13 cellular contexts compared by ENCODE assay signal in the genomic region with DNA sequence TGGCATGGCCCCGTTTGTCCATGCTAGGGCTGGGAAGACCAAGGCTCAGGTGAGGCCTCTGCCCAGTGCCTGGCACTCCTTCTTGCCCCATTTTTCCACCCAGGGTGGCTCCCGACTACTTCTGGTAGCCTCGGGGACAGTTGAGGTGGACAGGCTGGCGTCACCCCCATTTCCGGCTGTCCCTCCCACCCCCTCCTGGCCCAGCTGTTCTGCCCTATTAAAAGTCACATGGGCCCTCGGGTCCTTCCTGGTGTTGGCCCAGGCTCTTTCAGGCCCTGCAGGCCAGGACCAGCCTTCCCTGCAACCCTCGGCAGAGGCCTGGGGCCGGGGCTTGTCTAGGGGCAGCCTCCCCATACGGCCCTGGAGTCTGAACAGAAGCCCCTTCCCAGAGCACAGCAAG. TPM values are rescaled to one million over a fixed set of nuclear protein-coding genes. Genes with fewer than 3 reads are reported as not detected.
A peak's percentile ranks its signal among the peaks of the same experiment; 100 is the strongest.
DNase-seq lines count a peak whose midpoint lies in the region; ATAC-seq and TF ChIP-seq lines count a peak whose summit lies in the region.
"Had no signal": no experiment of that assay in that cellular context is flagged by ENCODE, and none has a peak within 500 bp of the region (broad histone marks: within the 10 kb centered on the region; RNA-seq: fewer than 3 reads in every experiment).

No MANE protein-coding gene starts in this region.

- H3K27ac ChIP-seq in breast epithelium (peak overlapping the region; percentile 73 to 85), neuronal stem cell (replicated peaks; ENCODE audit: low read length) (peak overlapping the region; percentile 61), uterus (peak overlapping the region; percentile 84 to 91)
- H3K27ac ChIP-seq: colonic mucosa had no signal

- H3K9me3 Mint-ChIP-seq in MCF 10A (ENCODE audit: unreplicated experiment), result no peaks in the 10 kb centered on the region
- no peaks in the 10 kb centered on the region for H3K9me3 Mint-ChIP-seq in effector memory CD8-positive, alpha-beta T cell
- H3K9me3 Mint-ChIP-seq in activated naive CD8-positive, alpha-beta T cell treated with anti-CD3 and anti-CD28 coated beads, Interleukin-2, amount 50 U/mL, for 24 hours, result no peaks in the 10 kb centered on the region
- H3K9me3 Mint-ChIP-seq: activated T-helper 1 cell treated with anti-CD3 and anti-CD28 coated beads, Interleukin-12 subunit alpha, Interleukin-12 subunit beta, Interleukin-2, Interleukin-4 antibody, amounts not matched to agents 30 ng/mL and 10 ng/mL and 1 ng/mL, durations not matched to agents 14 hours and 24 hours and 36 hours had no signal

- H3K23ac ChIP-seq in neuronal stem cell (ENCODE audit: low read depth, low read length, poor library complexity), result no peak overlapping the region

- H3K4me2 ChIP-seq in neuronal stem cell (ENCODE audit: insufficient read depth, low read length, poor library complexity, severe bottlenecking), result peak overlapping the region; percentile 25

- DNase-seq in breast epithelium (ENCODE audit: low spot score in 2 of 2) (no peak), MCF 10A (ENCODE audit: unreplicated experiment) (no peak), neuronal stem cell (ENCODE audit: low spot score) (no peak), uterus (no peak), medulla oblongata (ENCODE audit: extremely low spot score) (no peak)
- DNase-seq in effector memory CD8-positive, alpha-beta T cell, result no peak
- no peak for DNase-seq in activated naive CD8-positive, alpha-beta T cell treated with anti-CD3 and anti-CD28 coated beads, Interleukin-2, amount 50 U/mL, for 24 hours
- DNase-seq: ACHN, colonic mucosa, NCI-H146 had no signal

- no peak overlapping the region for H2BK120ac ChIP-seq in neuronal stem cell (ENCODE audit: low read depth, low read length)

- no TSS peak for BruUV-seq in MCF 10A (replicated peaks; lab: Mats Ljungman, UMichigan)

- no peak overlapping the region for H3K4me3 Mint-ChIP-seq in MCF 10A (ENCODE audit: unreplicated experiment)
- H3K4me3 Mint-ChIP-seq in effector memory CD8-positive, alpha-beta T cell, result peak overlapping the region; percentile 81 to 83
- H3K4me3 Mint-ChIP-seq in activated naive CD8-positive, alpha-beta T cell treated with anti-CD3 and anti-CD28 coated beads, Interleukin-2, amount 50 U/mL, for 24 hours, result no peak overlapping the region

- POLR2A ChIA-PET in MCF 10A (lab: Yijun Ruan, JAX), result interaction anchor here (1.2 to 2.3 kb wide), 2 partner anchors 13 to 14 kb away, joined by 3 to 9 read pairs; a partner anchor contains a TSS

- no peak overlapping the region for H4K91ac ChIP-seq in neuronal stem cell (ENCODE audit: low read depth, low read length, poor library complexity)

- no peak overlapping the region for H2BK12ac ChIP-seq in neuronal stem cell (ENCODE audit: low read length)

- no peak overlapping the region for H2AFZ ChIP-seq in neuronal stem cell (ENCODE audit: low read length)

- H3K4me3 ChIP-seq in breast epithelium (peak overlapping the region in 1 of 3 donors; percentile 21), neuronal stem cell (ENCODE audit: low read length in 2 of 2) (no peak overlapping the region), uterus (no peak overlapping the region)
- H3K4me3 ChIP-seq: colonic mucosa had no signal

- H2BK5ac ChIP-seq in neuronal stem cell (ENCODE audit: low read length), result peak overlapping the region; percentile 3

- CTCF ChIA-PET in MCF 10A (lab: Yijun Ruan, JAX), result interaction anchor here (0.8 to 1.9 kb wide), 4 partner anchors 13 to 812 kb away, joined by 3 to 8 read pairs (median 5); a partner anchor contains a TSS

- H3K79me1 ChIP-seq in neuronal stem cell (ENCODE audit: low read depth, low read length), result peaks cover 55% of the 10 kb centered on the region

- intact Hi-C loops in breast epithelium (cut with DNase I; ENCODE audit: low total_unique reads) (no loop called here), MCF 10A (cut with micrococcal nuclease) (no loop called here), uterus (cut with DNase I; ENCODE audit: low total_unique reads) (no loop called here)

- WGBS in neuronal stem cell (ENCODE audit: extremely low coverage in 2 of 2, insufficient read length in 2 of 2, insufficient replicate concordance in 1 of 2), 2 donors, result no CpG with 5 or more reads among the region's 9 CpGs

- H3K36me3 Mint-ChIP-seq in MCF 10A (ENCODE audit: insufficient read depth, unreplicated experiment), result peaks cover 8% of the 10 kb centered on the region
- peaks cover 80% of the 10 kb centered on the region for H3K36me3 Mint-ChIP-seq in effector memory CD8-positive, alpha-beta T cell (ENCODE audit: insufficient read depth)
- no peaks in the 10 kb centered on the region for H3K36me3 Mint-ChIP-seq in activated naive CD8-positive, alpha-beta T cell treated with anti-CD3 and anti-CD28 coated beads, Interleukin-2, amount 50 U/mL, for 24 hours (ENCODE audit: low read depth)

- no peak overlapping the region for H3K4ac ChIP-seq in neuronal stem cell (ENCODE audit: low read length)

- H3K27ac Mint-ChIP-seq in MCF 10A (ENCODE audit: low read depth, unreplicated experiment), result no peak overlapping the region
- H3K27ac Mint-ChIP-seq in effector memory CD8-positive, alpha-beta T cell, result peak overlapping the region; percentile 74 to 92
- no peak overlapping the region for H3K27ac Mint-ChIP-seq in activated naive CD8-positive, alpha-beta T cell treated with anti-CD3 and anti-CD28 coated beads, Interleukin-2, amount 50 U/mL, for 24 hours

- H3K4me1 Mint-ChIP-seq in MCF 10A (ENCODE audit: insufficient read depth, unreplicated experiment), result peaks cover 20% of the 10 kb centered on the region
- H3K4me1 Mint-ChIP-seq in effector memory CD8-positive, alpha-beta T cell (ENCODE audit: low read depth in 2 of 2), result peaks cover 67 to 76% of the 10 kb centered on the region in 2 donors
- H3K4me1 Mint-ChIP-seq in activated naive CD8-positive, alpha-beta T cell treated with anti-CD3 and anti-CD28 coated beads, Interleukin-2, amount 50 U/mL, for 24 hours, result peaks cover 56% of the 10 kb centered on the region

- no peaks in the 10 kb centered on the region for H3K27me3 ChIP-seq in breast epithelium
- no peaks in the 10 kb centered on the region for H3K27me3 ChIP-seq in neuronal stem cell (ENCODE audit: control insufficient read depth in 3 of 3, insufficient read depth in 3 of 3, low read depth in 1 of 3, low read length in 3 of 3)
- H3K27me3 ChIP-seq in uterus, result no peaks in the 10 kb centered on the region
- H3K27me3 ChIP-seq: colonic mucosa had no signal

- H3K4me1 ChIP-seq in breast epithelium (peaks cover 59 to 77% of the 10 kb centered on the region in 2 donors), neuronal stem cell (ENCODE audit: control insufficient read depth in 2 of 2, insufficient read depth in 1 of 2, low read depth in 1 of 2, low read length in 2 of 2) (peaks cover 29 to 38% of the 10 kb centered on the region in 2 donors), uterus (peaks cover 60 to 88% of the 10 kb centered on the region in 2 donors)

- peak overlapping the region; percentile 87 for H3K18ac ChIP-seq in neuronal stem cell (ENCODE audit: low read length)

- TF ChIP-seq POLR2A in breast epithelium (IDR thresholded peaks at IDR 0.05) (no peak), uterus (IDR thresholded peaks at IDR 0.05) (no peak)

- peak overlapping the region; percentile 81 for H3K9ac ChIP-seq in neuronal stem cell (ENCODE audit: low read depth, low read length, poor library complexity)

- H4K8ac ChIP-seq in neuronal stem cell (ENCODE audit: low read depth, low read length), result no peak overlapping the region

- peak overlapping the region; percentile 43 for H2AK5ac ChIP-seq in neuronal stem cell (ENCODE audit: low read depth, low read length)

- no peaks in the 10 kb centered on the region for H3K27me3 Mint-ChIP-seq in MCF 10A (ENCODE audit: insufficient read depth, unreplicated experiment)
- no peaks in the 10 kb centered on the region for H3K27me3 Mint-ChIP-seq in effector memory CD8-positive, alpha-beta T cell
- no peaks in the 10 kb centered on the region for H3K27me3 Mint-ChIP-seq in activated naive CD8-positive, alpha-beta T cell treated with anti-CD3 and anti-CD28 coated beads, Interleukin-2, amount 50 U/mL, for 24 hours

- H3K9me3 ChIP-seq in breast epithelium, result no peaks in the 10 kb centered on the region
- H3K9me3 ChIP-seq in neuronal stem cell (replicated peaks in 1 of 2; ENCODE audit: control insufficient read depth in 2 of 2, insufficient read depth in 1 of 2, low read depth in 1 of 2, low read length in 2 of 2), result no peaks in the 10 kb centered on the region
- H3K9me3 ChIP-seq in uterus, result no peaks in the 10 kb centered on the region
- H3K9me3 ChIP-seq: colonic mucosa had no signal

- ATAC-seq in effector memory CD8-positive, alpha-beta T cell (replicated peaks), result no peak
- ATAC-seq in activated naive CD8-positive, alpha-beta T cell treated with anti-CD3 and anti-CD28 coated beads, Interleukin-2, amount 50 U/mL, for 24 hours, result no peak
- ATAC-seq in HG02759 (IDR thresholded peaks at IDR 0.05; ENCODE audit: unreplicated experiment), result no peak

- H3K36me3 ChIP-seq in breast epithelium, result no peaks in the 10 kb centered on the region
- H3K36me3 ChIP-seq in neuronal stem cell (replicated peaks in 1 of 2; ENCODE audit: control insufficient read depth in 2 of 2, insufficient read depth in 2 of 2, low read length in 2 of 2), result peaks cover 2 to 49% of the 10 kb centered on the region in 2 donors
- no peaks in the 10 kb centered on the region for H3K36me3 ChIP-seq in uterus
- H3K36me3 ChIP-seq: colonic mucosa had no signal

- TF ChIP-seq CTCF in breast epithelium (IDR thresholded peaks at IDR 0.05) (no peak), MCF 10A (IDR thresholded peaks at IDR 0.05; ENCODE audit: unreplicated experiment) (no peak), uterus (IDR thresholded peaks at IDR 0.05) (no peak)

- H3K14ac ChIP-seq in neuronal stem cell (ENCODE audit: low read length), result no peak overlapping the region

- no peak overlapping the region for H2BK15ac ChIP-seq in neuronal stem cell (ENCODE audit: low read length)

RNA-seq across cellular contexts. Expression of a gene that starts 9.5 kb away (rescaled TPM):
- total RNA-seq in breast epithelium (100 to 1,000 TPM; 311 to 770 (median 330) TPM), MCF 10A (2022) (183 and 187 TPM in 2 replicates), uterus (100 to 1,000 TPM; 394 to 852 (median 626) TPM)
- polyA plus RNA-seq in neuronal stem cell (2013, experiment 1 of 2), result 200 TPM
- 195 TPM for polyA plus RNA-seq in neuronal stem cell (2013, experiment 2 of 2)

RNA-seq across cellular contexts. Expression of a gene that starts 14.0 kb away (rescaled TPM):
- total RNA-seq in breast epithelium (10 to 100 TPM; 36.8 to 44.9 (median 37.2) TPM), MCF 10A (2022) (69.9 and 70.3 TPM in 2 replicates), uterus (10 to 100 TPM; 11.0 to 66.5 (median 26.2) TPM)
- polyA plus RNA-seq in neuronal stem cell (2013, experiment 1 of 2), result 50.8 TPM
- 54.1 TPM for polyA plus RNA-seq in neuronal stem cell (2013, experiment 2 of 2)

RNA-seq across cellular contexts. Expression of a gene that starts 57.7 kb away (rescaled TPM):
- total RNA-seq in breast epithelium (not detected), MCF 10A (2022) (not detected in 2 replicates), uterus (under 1 TPM in 1 of 4 donors, not detected in 3; 0.21 TPM)
- 0.01 TPM for polyA plus RNA-seq in neuronal stem cell (2013, experiment 1 of 2)
- polyA plus RNA-seq in neuronal stem cell (2013, experiment 2 of 2), result 0.01 TPM
- total RNA-seq: activated T-helper 1 cell treated with anti-CD3 and anti-CD28 coated beads, Interleukin-12 subunit alpha, Interleukin-12 subunit beta, Interleukin-2, Interleukin-4 antibody, amounts not matched to agents 30 ng/mL and 10 ng/mL and 1 ng/mL, durations not matched to agents 14 hours and 24 hours and 36 hours had no signal
- polyA plus RNA-seq: neural cell had no signal

RNA-seq across cellular contexts. Expression of a gene that starts 58.2 kb away (rescaled TPM):
- total RNA-seq in breast epithelium (1 to 10 TPM; 3.6 to 6.2 (median 5.1) TPM), MCF 10A (2022) (not detected in 2 replicates), uterus (10 to 100 TPM in 1 of 4 donors, 1 to 10 TPM in 3; 2.6 to 10.4 (median 5.4) TPM)
- 1.2 TPM for polyA plus RNA-seq in neuronal stem cell (2013, experiment 1 of 2)
- polyA plus RNA-seq in neuronal stem cell (2013, experiment 2 of 2), result 1.1 TPM
- polyA plus RNA-seq: neural cell had no signal

Comparison
In these comparisons a context has a peak if more than half of its experiments do, and no peak if none do; other contexts are left out.
1. H3K27ac Mint-ChIP-seq: peak in effector memory CD8-positive, alpha-beta T cell (2 of 2); none in MCF 10A (single experiment) and activated naive CD8-positive, alpha-beta T cell treated with anti-CD3 and anti-CD28 coated beads, Interleukin-2, amount 50 U/mL, for 24 hours (single experiment).
2. H3K4me3 Mint-ChIP-seq: peak in effector memory CD8-positive, alpha-beta T cell (2 of 2); none in MCF 10A (single experiment) and activated naive CD8-positive, alpha-beta T cell treated with anti-CD3 and anti-CD28 coated beads, Interleukin-2, amount 50 U/mL, for 24 hours (single experiment).
3. Peak in every context shown above with its lines, with median percentiles within 50 percentile points of each other: H3K27ac ChIP-seq.